1 cellular context compared by ENCODE assay signal in the genomic region with DNA sequence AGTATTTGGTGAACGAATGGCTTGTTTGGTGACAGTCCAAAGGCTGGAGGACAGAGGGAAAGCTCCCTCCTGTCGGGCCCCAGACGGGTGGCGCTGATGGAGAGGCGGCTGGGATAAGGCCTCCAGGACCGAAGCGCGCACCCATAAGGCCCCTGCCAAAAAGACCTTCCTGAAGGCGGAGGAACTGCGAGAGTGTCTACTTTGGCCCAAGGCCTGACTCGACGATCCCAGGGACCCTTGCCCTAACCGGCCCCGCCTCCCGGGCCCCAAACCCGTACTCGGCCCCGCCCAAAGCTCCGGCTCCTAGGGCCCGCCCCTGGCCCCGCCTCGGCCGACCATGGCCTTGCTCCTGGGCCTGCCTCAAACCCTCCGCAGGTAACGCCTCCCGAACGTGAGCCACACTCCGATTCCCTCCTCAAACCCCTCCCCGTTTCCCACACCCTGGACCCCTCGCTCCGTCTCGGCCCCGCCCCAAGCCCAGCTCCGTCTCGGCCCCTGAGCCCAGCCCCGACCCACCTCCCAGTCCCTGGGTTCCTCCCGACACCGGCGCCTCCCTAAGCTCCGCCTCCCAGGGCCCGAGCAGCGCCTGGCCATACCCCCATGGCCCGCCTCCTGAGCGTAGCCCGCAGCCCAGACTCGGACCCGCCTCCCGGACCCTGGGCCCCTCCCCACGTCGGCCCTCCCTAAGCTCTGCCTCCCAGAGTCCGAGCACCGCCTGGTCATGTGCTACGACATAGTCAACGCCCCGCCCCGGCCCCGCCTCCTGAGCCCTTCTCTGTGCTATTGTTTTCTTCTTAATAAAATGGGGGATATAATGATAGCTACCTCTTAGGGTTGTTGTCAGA.
TF ChIP-seq lines count a peak whose summit lies in the region.

No MANE protein-coding gene starts in this region.

TF ChIP-seq in A549, 52 proteins besides CTCF, POLR2A, EP300 and RAD21 (continued from another document):
- TF ChIP-seq HEYL (CRISPR knock-in tag; IDR thresholded peaks at IDR 0.05) = no peak
- no peak for TF ChIP-seq NFE2L2 (conservative IDR thresholded peaks at IDR 0.05; ENCODE audit: low read length)
TF ChIP-seq in A549: peak in this region for 0.
